1 cellular context compared by ENCODE assay signal in the genomic region with DNA sequence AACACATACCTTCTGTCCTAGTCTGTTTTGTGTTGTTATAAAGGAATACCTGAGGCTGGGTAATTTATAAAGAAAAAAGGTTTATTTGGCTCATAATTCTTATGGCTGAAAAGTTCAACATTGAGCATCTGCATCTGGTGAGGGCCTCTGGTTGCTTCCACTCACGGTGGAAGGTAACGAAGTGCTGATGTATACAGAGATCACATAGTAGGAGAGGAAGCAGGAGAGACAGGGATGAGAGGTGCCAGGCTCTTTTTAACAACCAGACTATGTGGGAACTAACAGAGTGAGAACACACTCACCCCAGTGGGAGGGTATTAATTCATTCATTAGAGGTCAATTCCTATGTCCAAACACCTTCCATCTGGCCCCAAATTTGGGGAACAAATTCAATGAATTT.
TF ChIP-seq lines count a peak whose summit lies in the region.

No MANE protein-coding gene starts in this region.

TF ChIP-seq in GM12878, 131 proteins besides CTCF, POLR2A, EP300 and RAD21:
- TF ChIP-seq POLR2AphosphoS2 (IDR thresholded peaks at IDR 0.05; ENCODE audit: low read depth, low read length) (no peak), ZSCAN29 (IDR thresholded peaks at IDR 0.05) (no peak), RUNX3 (IDR thresholded peaks at IDR 0.05; ENCODE audit: low read length) (no peak), JUND (IDR thresholded peaks at IDR 0.05; ENCODE audit: low read depth, low read length) (no peak), SMC3 (IDR thresholded peaks at IDR 0.05; ENCODE audit: borderline replicate concordance, low read length) (no peak), SIX5 (IDR thresholded peaks at IDR 0.05; ENCODE audit: low read depth, low read length, severe bottlenecking) (no peak), TARDBP (IDR thresholded peaks at IDR 0.05; ENCODE audit: borderline replicate concordance) (no peak), KAT2A (conservative IDR thresholded peaks at IDR 0.05; ENCODE audit: control insufficient read depth, low read depth, low read length) (no peak), JUNB (IDR thresholded peaks at IDR 0.05) (no peak), FOXM1 (IDR thresholded peaks at IDR 0.05; ENCODE audit: low read depth, low read length) (no peak), STAT3 (IDR thresholded peaks at IDR 0.05; ENCODE audit: low read depth, low read length) (no peak)
- TF ChIP-seq, protein P1, sequence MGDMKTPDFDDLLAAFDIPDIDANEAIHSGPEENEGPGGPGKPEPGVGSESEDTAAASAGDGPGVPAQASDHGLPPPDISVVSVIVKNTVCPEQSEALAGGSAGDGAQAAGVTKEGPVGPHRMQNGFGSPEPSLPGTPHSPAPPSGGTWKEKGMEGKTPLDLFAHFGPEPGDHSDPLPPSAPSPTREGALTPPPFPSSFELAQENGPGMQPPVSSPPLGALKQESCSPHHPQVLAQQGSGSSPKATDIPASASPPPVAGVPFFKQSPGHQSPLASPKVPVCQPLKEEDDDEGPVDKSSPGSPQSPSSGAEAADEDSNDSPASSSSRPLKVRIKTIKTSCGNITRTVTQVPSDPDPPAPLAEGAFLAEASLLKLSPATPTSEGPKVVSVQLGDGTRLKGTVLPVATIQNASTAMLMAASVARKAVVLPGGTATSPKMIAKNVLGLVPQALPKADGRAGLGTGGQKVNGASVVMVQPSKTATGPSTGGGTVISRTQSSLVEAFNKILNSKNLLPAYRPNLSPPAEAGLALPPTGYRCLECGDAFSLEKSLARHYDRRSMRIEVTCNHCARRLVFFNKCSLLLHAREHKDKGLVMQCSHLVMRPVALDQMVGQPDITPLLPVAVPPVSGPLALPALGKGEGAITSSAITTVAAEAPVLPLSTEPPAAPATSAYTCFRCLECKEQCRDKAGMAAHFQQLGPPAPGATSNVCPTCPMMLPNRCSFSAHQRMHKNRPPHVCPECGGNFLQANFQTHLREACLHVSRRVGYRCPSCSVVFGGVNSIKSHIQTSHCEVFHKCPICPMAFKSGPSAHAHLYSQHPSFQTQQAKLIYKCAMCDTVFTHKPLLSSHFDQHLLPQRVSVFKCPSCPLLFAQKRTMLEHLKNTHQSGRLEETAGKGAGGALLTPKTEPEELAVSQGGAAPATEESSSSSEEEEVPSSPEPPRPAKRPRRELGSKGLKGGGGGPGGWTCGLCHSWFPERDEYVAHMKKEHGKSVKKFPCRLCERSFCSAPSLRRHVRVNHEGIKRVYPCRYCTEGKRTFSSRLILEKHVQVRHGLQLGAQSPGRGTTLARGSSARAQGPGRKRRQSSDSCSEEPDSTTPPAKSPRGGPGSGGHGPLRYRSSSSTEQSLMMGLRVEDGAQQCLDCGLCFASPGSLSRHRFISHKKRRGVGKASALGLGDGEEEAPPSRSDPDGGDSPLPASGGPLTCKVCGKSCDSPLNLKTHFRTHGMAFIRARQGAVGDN (IDR thresholded peaks at IDR 0.05), result no peak
- TF ChIP-seq, protein P2, sequence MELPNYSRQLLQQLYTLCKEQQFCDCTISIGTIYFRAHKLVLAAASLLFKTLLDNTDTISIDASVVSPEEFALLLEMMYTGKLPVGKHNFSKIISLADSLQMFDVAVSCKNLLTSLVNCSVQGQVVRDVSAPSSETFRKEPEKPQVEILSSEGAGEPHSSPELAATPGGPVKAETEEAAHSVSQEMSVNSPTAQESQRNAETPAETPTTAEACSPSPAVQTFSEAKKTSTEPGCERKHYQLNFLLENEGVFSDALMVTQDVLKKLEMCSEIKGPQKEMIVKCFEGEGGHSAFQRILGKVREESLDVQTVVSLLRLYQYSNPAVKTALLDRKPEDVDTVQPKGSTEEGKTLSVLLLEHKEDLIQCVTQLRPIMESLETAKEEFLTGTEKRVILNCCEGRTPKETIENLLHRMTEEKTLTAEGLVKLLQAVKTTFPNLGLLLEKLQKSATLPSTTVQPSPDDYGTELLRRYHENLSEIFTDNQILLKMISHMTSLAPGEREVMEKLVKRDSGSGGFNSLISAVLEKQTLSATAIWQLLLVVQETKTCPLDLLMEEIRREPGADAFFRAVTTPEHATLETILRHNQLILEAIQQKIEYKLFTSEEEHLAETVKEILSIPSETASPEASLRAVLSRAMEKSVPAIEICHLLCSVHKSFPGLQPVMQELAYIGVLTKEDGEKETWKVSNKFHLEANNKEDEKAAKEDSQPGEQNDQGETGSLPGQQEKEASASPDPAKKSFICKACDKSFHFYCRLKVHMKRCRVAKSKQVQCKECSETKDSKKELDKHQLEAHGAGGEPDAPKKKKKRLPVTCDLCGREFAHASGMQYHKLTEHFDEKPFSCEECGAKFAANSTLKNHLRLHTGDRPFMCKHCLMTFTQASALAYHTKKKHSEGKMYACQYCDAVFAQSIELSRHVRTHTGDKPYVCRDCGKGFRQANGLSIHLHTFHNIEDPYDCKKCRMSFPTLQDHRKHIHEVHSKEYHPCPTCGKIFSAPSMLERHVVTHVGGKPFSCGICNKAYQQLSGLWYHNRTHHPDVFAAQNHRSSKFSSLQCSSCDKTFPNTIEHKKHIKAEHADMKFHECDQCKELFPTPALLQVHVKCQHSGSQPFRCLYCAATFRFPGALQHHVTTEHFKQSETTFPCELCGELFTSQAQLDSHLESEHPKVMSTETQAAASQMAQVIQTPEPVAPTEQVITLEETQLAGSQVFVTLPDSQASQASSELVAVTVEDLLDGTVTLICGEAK (IDR thresholded peaks at IDR 0.05; ENCODE audit: borderline replicate concordance), result no peak
- TF ChIP-seq, protein P3, sequence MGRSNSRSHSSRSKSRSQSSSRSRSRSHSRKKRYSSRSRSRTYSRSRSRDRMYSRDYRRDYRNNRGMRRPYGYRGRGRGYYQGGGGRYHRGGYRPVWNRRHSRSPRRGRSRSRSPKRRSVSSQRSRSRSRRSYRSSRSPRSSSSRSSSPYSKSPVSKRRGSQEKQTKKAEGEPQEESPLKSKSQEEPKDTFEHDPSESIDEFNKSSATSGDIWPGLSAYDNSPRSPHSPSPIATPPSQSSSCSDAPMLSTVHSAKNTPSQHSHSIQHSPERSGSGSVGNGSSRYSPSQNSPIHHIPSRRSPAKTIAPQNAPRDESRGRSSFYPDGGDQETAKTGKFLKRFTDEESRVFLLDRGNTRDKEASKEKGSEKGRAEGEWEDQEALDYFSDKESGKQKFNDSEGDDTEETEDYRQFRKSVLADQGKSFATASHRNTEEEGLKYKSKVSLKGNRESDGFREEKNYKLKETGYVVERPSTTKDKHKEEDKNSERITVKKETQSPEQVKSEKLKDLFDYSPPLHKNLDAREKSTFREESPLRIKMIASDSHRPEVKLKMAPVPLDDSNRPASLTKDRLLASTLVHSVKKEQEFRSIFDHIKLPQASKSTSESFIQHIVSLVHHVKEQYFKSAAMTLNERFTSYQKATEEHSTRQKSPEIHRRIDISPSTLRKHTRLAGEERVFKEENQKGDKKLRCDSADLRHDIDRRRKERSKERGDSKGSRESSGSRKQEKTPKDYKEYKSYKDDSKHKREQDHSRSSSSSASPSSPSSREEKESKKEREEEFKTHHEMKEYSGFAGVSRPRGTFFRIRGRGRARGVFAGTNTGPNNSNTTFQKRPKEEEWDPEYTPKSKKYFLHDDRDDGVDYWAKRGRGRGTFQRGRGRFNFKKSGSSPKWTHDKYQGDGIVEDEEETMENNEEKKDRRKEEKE (IDR thresholded peaks at IDR 0.05), result no peak
- TF ChIP-seq, protein P4, sequence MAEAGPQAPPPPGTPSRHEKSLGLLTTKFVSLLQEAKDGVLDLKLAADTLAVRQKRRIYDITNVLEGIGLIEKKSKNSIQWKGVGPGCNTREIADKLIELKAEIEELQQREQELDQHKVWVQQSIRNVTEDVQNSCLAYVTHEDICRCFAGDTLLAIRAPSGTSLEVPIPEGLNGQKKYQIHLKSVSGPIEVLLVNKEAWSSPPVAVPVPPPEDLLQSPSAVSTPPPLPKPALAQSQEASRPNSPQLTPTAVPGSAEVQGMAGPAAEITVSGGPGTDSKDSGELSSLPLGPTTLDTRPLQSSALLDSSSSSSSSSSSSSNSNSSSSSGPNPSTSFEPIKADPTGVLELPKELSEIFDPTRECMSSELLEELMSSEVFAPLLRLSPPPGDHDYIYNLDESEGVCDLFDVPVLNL (IDR thresholded peaks at IDR 0.05; ENCODE audit: low read depth, low read length), result no peak
TF ChIP-seq in GM12878: peak in this region for 0.
